2 cellular contexts compared by ENCODE assay signal in the genomic region with DNA sequence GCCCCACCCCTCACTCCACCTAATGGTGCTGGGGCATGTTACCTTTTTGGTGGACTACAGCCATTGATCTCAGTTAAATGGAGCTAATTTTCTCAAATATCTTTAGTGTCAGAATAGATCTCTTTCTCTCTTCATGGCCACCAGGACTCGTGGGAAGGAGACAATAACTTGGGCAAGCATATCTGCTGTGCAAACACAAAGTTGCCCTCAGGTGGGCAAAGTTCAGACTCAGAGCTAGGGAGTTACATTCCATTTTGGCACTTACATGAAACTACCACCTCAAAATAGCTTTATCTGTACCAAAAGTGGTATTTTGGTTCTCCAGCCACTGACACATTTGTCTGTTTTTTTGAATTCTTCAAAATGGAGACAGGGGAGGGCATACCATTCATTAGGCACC.
TF ChIP-seq lines count a peak whose summit lies in the region.

No MANE protein-coding gene starts in this region.

TF ChIP-seq in A549, 52 proteins besides CTCF, POLR2A, EP300 and RAD21 (continued from another document):
- TF ChIP-seq, protein P1, sequence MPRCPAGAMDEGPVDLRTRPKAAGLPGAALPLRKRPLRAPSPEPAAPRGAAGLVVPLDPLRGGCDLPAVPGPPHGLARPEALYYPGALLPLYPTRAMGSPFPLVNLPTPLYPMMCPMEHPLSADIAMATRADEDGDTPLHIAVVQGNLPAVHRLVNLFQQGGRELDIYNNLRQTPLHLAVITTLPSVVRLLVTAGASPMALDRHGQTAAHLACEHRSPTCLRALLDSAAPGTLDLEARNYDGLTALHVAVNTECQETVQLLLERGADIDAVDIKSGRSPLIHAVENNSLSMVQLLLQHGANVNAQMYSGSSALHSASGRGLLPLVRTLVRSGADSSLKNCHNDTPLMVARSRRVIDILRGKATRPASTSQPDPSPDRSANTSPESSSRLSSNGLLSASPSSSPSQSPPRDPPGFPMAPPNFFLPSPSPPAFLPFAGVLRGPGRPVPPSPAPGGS (IDR thresholded peaks at IDR 0.05): no peak
- TF ChIP-seq ESRRA (IDR thresholded peaks at IDR 0.05; ENCODE audit: borderline replicate concordance, low read length): no peak
- TF ChIP-seq HOXA7 (CRISPR knock-in tag; IDR thresholded peaks at IDR 0.05): no peak
TF ChIP-seq in A549: peak in this region for 0.

TF ChIP-seq in HepG2, 621 proteins besides CTCF, POLR2A, EP300 and RAD21 (continued from another document):
- TF ChIP-seq, protein P2, sequence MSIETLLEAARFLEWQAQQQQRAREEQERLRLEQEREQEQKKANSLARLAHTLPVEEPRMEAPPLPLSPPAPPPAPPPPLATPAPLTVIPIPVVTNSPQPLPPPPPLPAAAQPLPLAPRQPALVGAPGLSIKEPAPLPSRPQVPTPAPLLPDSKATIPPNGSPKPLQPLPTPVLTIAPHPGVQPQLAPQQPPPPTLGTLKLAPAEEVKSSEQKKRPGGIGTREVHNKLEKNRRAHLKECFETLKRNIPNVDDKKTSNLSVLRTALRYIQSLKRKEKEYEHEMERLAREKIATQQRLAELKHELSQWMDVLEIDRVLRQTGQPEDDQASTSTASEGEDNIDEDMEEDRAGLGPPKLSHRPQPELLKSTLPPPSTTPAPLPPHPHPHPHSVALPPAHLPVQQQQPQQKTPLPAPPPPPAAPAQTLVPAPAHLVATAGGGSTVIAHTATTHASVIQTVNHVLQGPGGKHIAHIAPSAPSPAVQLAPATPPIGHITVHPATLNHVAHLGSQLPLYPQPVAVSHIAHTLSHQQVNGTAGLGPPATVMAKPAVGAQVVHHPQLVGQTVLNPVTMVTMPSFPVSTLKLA (IDR thresholded peaks at IDR 0.05): no peak
